1 cellular context compared by ENCODE assay signal in genomic region chr11:110022548-110022947, GRCh38.
TF ChIP-seq lines count a peak whose summit lies in the region.

No MANE protein-coding gene starts in this region.

TF ChIP-seq in H1, 55 proteins besides CTCF, POLR2A, EP300 and RAD21 (continued from another document):
- TF ChIP-seq ASH2L (IDR thresholded peaks at IDR 0.05; ENCODE audit: low read length) (no peak), TAF7 (optimal IDR thresholded peaks at IDR 0.05; ENCODE audit: borderline replicate concordance, low read depth, low read length) (no peak), EZH2 (IDR thresholded peaks at IDR 0.05; ENCODE audit: low read depth, low read length, severe bottlenecking) (no peak), YY1 (IDR thresholded peaks at IDR 0.05; ENCODE audit: low read depth, low read length) (no peak), HDAC6 (IDR thresholded peaks at IDR 0.05; ENCODE audit: low read depth, low read length) (no peak), HDAC2 (IDR thresholded peaks at IDR 0.05; ENCODE audit: borderline replicate concordance in 1 of 2, low read depth in 2 of 2, low read length in 2 of 2) (no peak), SAP30 (IDR thresholded peaks at IDR 0.05; ENCODE audit: insufficient read depth, insufficient replicate concordance, low read length) (no peak), RNF2 (IDR thresholded peaks at IDR 0.05; ENCODE audit: borderline replicate concordance, low read depth, low read length, missing control alignments, poor library complexity, severe bottlenecking) (no peak), CREB1 (IDR thresholded peaks at IDR 0.05) (no peak), TBP (IDR thresholded peaks at IDR 0.05; ENCODE audit: low read depth, low read length) (no peak), EGR1 (IDR thresholded peaks at IDR 0.05; ENCODE audit: borderline replicate concordance, low read depth, low read length) (no peak), NANOG (IDR thresholded peaks at IDR 0.05; ENCODE audit: insufficient read depth, low read depth, low read length, poor library complexity, severe bottlenecking) (no peak), MAFK (IDR thresholded peaks at IDR 0.05; ENCODE audit: low read depth, low read length) (no peak), ZNF274 (IDR thresholded peaks at IDR 0.05; ENCODE audit: borderline replicate concordance, extremely low read depth, low read length) (no peak), FOSL1 (IDR thresholded peaks at IDR 0.05; ENCODE audit: insufficient read depth, low read depth, low read length) (no peak)
- TF ChIP-seq, protein P1, sequence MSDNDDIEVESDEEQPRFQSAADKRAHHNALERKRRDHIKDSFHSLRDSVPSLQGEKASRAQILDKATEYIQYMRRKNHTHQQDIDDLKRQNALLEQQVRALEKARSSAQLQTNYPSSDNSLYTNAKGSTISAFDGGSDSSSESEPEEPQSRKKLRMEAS (IDR thresholded peaks at IDR 0.05) = no peak
